8 cellular contexts compared by ENCODE assay signal in the genomic region with DNA sequence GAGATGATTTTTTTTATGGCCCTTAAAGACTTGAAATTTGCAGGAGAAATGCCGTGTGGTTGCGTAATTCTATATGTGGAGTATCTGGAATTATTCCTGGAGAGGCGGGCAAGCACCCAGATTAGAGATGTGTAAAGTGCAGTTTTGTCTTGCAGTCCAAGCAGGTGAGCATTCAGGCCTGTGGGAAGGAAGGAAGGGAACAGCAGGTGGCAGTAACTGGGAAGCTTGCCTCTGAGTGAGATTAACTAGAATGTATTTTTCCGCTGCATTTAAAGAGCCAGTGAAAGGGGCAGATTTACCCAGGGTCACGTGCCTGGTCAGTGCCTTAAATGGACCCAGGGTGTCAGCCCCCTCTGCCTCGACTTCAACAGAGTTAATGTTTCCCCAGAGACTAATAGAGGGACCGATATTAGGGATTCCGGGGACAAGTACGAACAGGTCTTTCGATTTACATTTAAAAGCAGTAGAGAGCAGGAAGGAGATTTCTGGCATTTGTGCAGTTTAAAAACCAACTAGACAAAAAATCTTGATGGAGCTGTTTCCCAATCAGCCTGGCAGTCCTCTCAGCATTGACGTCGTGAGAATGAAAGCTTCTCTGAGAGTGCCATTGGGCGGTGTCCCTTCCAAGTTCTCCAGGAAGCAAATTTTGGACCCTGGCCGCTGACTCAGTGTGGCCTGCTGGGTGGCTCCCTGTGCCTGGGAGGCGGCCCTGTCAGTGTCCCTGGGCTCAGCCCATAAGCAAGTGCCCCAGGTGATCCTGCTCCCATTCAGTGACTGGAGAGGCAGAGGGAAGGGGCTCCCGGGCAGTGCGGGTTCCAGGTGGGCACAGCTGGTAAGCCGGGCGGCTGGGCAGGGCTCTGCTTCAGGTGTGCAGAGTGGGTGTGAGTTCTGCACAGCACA. TPM values are rescaled to one million over a fixed set of nuclear protein-coding genes. Genes with fewer than 3 reads are reported as not detected.
A peak's percentile ranks its signal among the peaks of the same experiment; 100 is the strongest.
DNase-seq lines count a peak whose midpoint lies in the region; ATAC-seq, FAIRE-seq and TF ChIP-seq lines count a peak whose summit lies in the region.

No MANE protein-coding gene starts in this region.

- H3K4me1 ChIP-seq in HUES6 (ENCODE audit: control insufficient read depth, insufficient read depth, low read length), result peaks cover 72% of the 10 kb centered on the region

- H3K36me3 ChIP-seq in HUES6 (ENCODE audit: control insufficient read depth, insufficient read depth, low read length), result 0 out of 2 replicates have a peak, but pooled peaks cover under 1% of the 10 kb centered on the region
- H3K36me3 ChIP-seq in kidney epithelial cell (ENCODE audit: control insufficient read depth, insufficient read depth, low read length), result no peaks in the 10 kb centered on the region

- DNase-seq in ACHN (peak; percentile 61), T47D (ENCODE audit: low read depth in 1 of 2, low spot score in 1 of 2) (peak; percentile 81 to 84), kidney epithelial cell (ENCODE audit: low read depth) (no peak), GM19239 (ENCODE audit: insufficient read length, low spot score) (no peak), NCI-H748 (lab: John Stamatoyannopoulos, UW; ENCODE audit: unreplicated experiment) (no peak)
- DNase-seq in stimulated activated naive B cell treated with anti-CD40 and anti-IgM and Interleukin-4, amounts not matched to agents 10 μg/mL and 1 μg/mL and 100 μg/mL, for 72 hours, result no peak
- no peak for DNase-seq in central memory CD4-positive, alpha-beta T cell

- H3K9me3 ChIP-seq in HUES6 (ENCODE audit: control insufficient read depth, insufficient read depth, low read depth, low read length), result peaks cover 4% of the 10 kb centered on the region; the same call in 1 of the 2 replicates

- H3K27me3 ChIP-seq in HUES6 (ENCODE audit: control insufficient read depth, insufficient read depth, low read length), result no peaks in the 10 kb centered on the region
- H3K27me3 ChIP-seq in kidney epithelial cell (ENCODE audit: control insufficient read depth, insufficient read depth, low read length), result no peaks in the 10 kb centered on the region

- no peak for ATAC-seq in stimulated activated naive B cell treated with anti-CD40 and anti-IgM and Interleukin-4, amounts not matched to agents 10 μg/mL and 1 μg/mL and 100 μg/mL, for 72 hours (replicated peaks)

- 0 out of 2 replicates have a peak overlapping the region, but pooled peaks have one; percentile 8 for H3K27ac ChIP-seq in HUES6 (ENCODE audit: low read depth, low read length)

- H3K4me3 Mint-ChIP-seq in stimulated activated naive B cell treated with anti-CD40 and anti-IgM and Interleukin-4, amounts not matched to agents 10 μg/mL and 1 μg/mL and 100 μg/mL, for 72 hours, result no peak overlapping the region

- peaks cover 41 to 56% of the 10 kb centered on the region in 2 donors for H3K4me1 Mint-ChIP-seq in stimulated activated naive B cell treated with anti-CD40 and anti-IgM and Interleukin-4, amounts not matched to agents 10 μg/mL and 1 μg/mL and 100 μg/mL, for 72 hours

- H3K4me3 ChIP-seq in HUES6 (ENCODE audit: low read depth, low read length), result no peak overlapping the region
- H3K4me3 ChIP-seq in kidney epithelial cell (ENCODE audit: low read depth, low read length), result no peak overlapping the region

- H3K27me3 Mint-ChIP-seq in stimulated activated naive B cell treated with anti-CD40 and anti-IgM and Interleukin-4, amounts not matched to agents 10 μg/mL and 1 μg/mL and 100 μg/mL, for 72 hours, result no peaks in the 10 kb centered on the region

- peak; percentile 80 for TF ChIP-seq CTCF in kidney epithelial cell (IDR thresholded peaks at IDR 0.05; ENCODE audit: insufficient read depth, low read length, poor library complexity, severe bottlenecking)

- peaks cover under 1 to 9% of the 10 kb centered on the region in 2 donors for H3K36me3 Mint-ChIP-seq in stimulated activated naive B cell treated with anti-CD40 and anti-IgM and Interleukin-4, amounts not matched to agents 10 μg/mL and 1 μg/mL and 100 μg/mL, for 72 hours

- no peaks in the 10 kb centered on the region for H3K9me3 Mint-ChIP-seq in stimulated activated naive B cell treated with anti-CD40 and anti-IgM and Interleukin-4, amounts not matched to agents 10 μg/mL and 1 μg/mL and 100 μg/mL, for 72 hours

- H3K9ac ChIP-seq in HUES6 (ENCODE audit: low read length), result no peak overlapping the region

- no peak for FAIRE-seq in GM19239 (lab: Jason Lieb, UNC)

- H3K27ac Mint-ChIP-seq in stimulated activated naive B cell treated with anti-CD40 and anti-IgM and Interleukin-4, amounts not matched to agents 10 μg/mL and 1 μg/mL and 100 μg/mL, for 72 hours, result peak overlapping the region; percentile 75

- in situ Hi-C loops in ACHN (cut with HindIII; ENCODE audit: low pct_ligation_motif_present, low pct_unique_long_range_greater_than_20kb, low sequenced_read_pairs), result no loop called here
- in situ Hi-C loops in T47D (cut with HindIII; ENCODE audit: low pct_unique_long_range_greater_than_20kb, low sequenced_read_pairs), result no loop called here

RNA-seq across cellular contexts. Expression of gene KSR1, which starts 38.2 kb away (rescaled TPM):
- 11.2 and 14.9 TPM in 2 replicates for total RNA-seq in kidney epithelial cell

Comparison
In these comparisons a context has a peak if more than half of its experiments do, and no peak if none do; other contexts are left out.
1. DNase-seq: peak in ACHN (single experiment) and T47D (2 of 2); none in kidney epithelial cell (single experiment), stimulated activated naive B cell treated with anti-CD40 and anti-IgM and Interleukin-4, amounts not matched to agents 10 μg/mL and 1 μg/mL and 100 μg/mL, for 72 hours (single experiment), GM19239 (single experiment), NCI-H748 (single experiment) and central memory CD4-positive, alpha-beta T cell (single experiment).